8 cellular contexts compared by ENCODE assay signal in genomic region chr3:50612234-50612972, GRCh38. TPM values are rescaled to one million over a fixed set of nuclear protein-coding genes. Genes with fewer than 3 reads are reported as not detected.
DNase-seq lines count a peak whose midpoint lies in the region; ATAC-seq, FAIRE-seq and TF ChIP-seq lines count a peak whose summit lies in the region.

No MANE protein-coding gene starts in this region.

- H3K36me3 Mint-ChIP-seq in MCF 10A (ENCODE audit: insufficient read depth, unreplicated experiment) = peaks cover 5% of the 10 kb centered on the region

- DNase-seq in GM12865 (ENCODE audit: low read depth) (no peak), MCF 10A (ENCODE audit: unreplicated experiment) (no peak), dermis blood vessel endothelial cell (no peak), NK-92 (lab: John Stamatoyannopoulos, UW; ENCODE audit: unreplicated experiment) (no peak), urothelium cell line (ENCODE audit: low spot score) (no peak)

- H3K9me3 ChIP-seq in HUES6 (ENCODE audit: control insufficient read depth, insufficient read depth, low read depth, low read length) (no peaks in the 10 kb centered on the region), muscle layer of colon (ENCODE audit: low read length) (no peaks in the 10 kb centered on the region)

- H3K27me3 Mint-ChIP-seq in MCF 10A (ENCODE audit: insufficient read depth, unreplicated experiment) = no peaks in the 10 kb centered on the region

- POLR2A ChIA-PET in MCF 10A (lab: Yijun Ruan, JAX) = interaction anchor here (0.6 to 5.3 kb wide), 9 partner anchors 11 to 777 kb away, joined by 3 to 48 read pairs (median 4); partner anchors contain the start of genes C3orf18, HEMK1 and MANF

- H3K9me3 Mint-ChIP-seq in MCF 10A (ENCODE audit: unreplicated experiment) = no peaks in the 10 kb centered on the region

- ATAC-seq in HG03139 (IDR thresholded peaks at IDR 0.05; ENCODE audit: unreplicated experiment) = no peak

- H3K4me1 Mint-ChIP-seq in MCF 10A (ENCODE audit: insufficient read depth, unreplicated experiment) = peaks cover 40% of the 10 kb centered on the region

- intact Hi-C loops in MCF 10A (cut with micrococcal nuclease) = loop anchor here (5.0 to 10.0 kb wide), 2 partner anchors 265 to 1062 kb away; partner anchors contain the start of genes TEX264 and ZMYND10

- CTCF ChIA-PET in MCF 10A (lab: Yijun Ruan, JAX) = interaction anchor here (0.5 to 13.5 kb wide), 13 partner anchors 9 to 843 kb away, joined by 3 to 397 read pairs (median 11); partner anchors contain the start of genes C3orf18 and HEMK1

- H3K4me1 ChIP-seq in HUES6 (ENCODE audit: control insufficient read depth, insufficient read depth, low read length) (peaks cover 16% of the 10 kb centered on the region), muscle layer of colon (ENCODE audit: insufficient read depth, low read length) (peaks cover 46% of the 10 kb centered on the region)

- BruUV-seq in MCF 10A (replicated peaks; lab: Mats Ljungman, UMichigan) = no TSS peak

- H3K4me3 Mint-ChIP-seq in MCF 10A (ENCODE audit: unreplicated experiment) = peak overlapping the region; percentile 93

- TF ChIP-seq CTCF in GM12865 (IDR thresholded peaks at IDR 0.05; ENCODE audit: insufficient read depth, low read depth, low read length, missing control alignments) (no peak), MCF 10A (IDR thresholded peaks at IDR 0.05; ENCODE audit: unreplicated experiment) (no peak)

- H3K27ac ChIP-seq in HUES6 (ENCODE audit: low read depth, low read length) = no peak overlapping the region
- peak overlapping the region; percentile 73 for H3K27ac ChIP-seq in muscle layer of colon (ENCODE audit: low read depth, low read length)

- H3K36me3 ChIP-seq in HUES6 (ENCODE audit: control insufficient read depth, insufficient read depth, low read length) (no peaks in the 10 kb centered on the region), muscle layer of colon (ENCODE audit: insufficient read depth, low read length) (peaks cover 2% of the 10 kb centered on the region)

- H3K9ac ChIP-seq in HUES6 (ENCODE audit: low read length) (peak overlapping the region; percentile 49), muscle layer of colon (ENCODE audit: low read length) (peak overlapping the region; percentile 6)

- no peak for FAIRE-seq in urothelium cell line (lab: Jason Lieb, UNC)

- H3K27me3 ChIP-seq in HUES6 (ENCODE audit: control insufficient read depth, insufficient read depth, low read length) = peaks cover 37% of the 10 kb centered on the region
- H3K27me3 ChIP-seq in muscle layer of colon (ENCODE audit: control insufficient read depth in 1 of 2, insufficient read depth in 2 of 2, low read length in 2 of 2) = no peaks in the 10 kb centered on the region

- H3K4me3 ChIP-seq in GM12865 (ENCODE audit: low read depth, low read length) (peak overlapping the region; percentile 64), HUES6 (ENCODE audit: low read depth, low read length) (peak overlapping the region; percentile 73), muscle layer of colon (ENCODE audit: low read depth in 1 of 2, low read length in 2 of 2) (peak overlapping the region; percentile 14 to 77)

- H3K27ac Mint-ChIP-seq in MCF 10A (ENCODE audit: low read depth, unreplicated experiment) = no peak overlapping the region

RNA-seq across cellular contexts. Expression of gene CISH, which starts 0.8 kb away (rescaled TPM):
- total RNA-seq in MCF 10A (2022) (0.26 and 0.59 TPM in 2 replicates), dermis blood vessel endothelial cell (0.37 and 0.51 TPM in 2 replicates)

RNA-seq across cellular contexts. Expression of gene MAPKAPK3, which starts 4.5 kb away (rescaled TPM):
- total RNA-seq in MCF 10A (2022) (53.9 and 54.4 TPM in 2 replicates), dermis blood vessel endothelial cell (9.2 and 11.9 TPM in 2 replicates)

RNA-seq across cellular contexts. Expression of gene HEMK1, which starts 43.1 kb away (rescaled TPM):
- total RNA-seq in MCF 10A (2022) (19.9 and 23.8 TPM in 2 replicates), dermis blood vessel endothelial cell (8.1 and 13.3 TPM in 2 replicates)

RNA-seq across cellular contexts. Expression of gene C3orf18, which starts 44.9 kb away (rescaled TPM):
- total RNA-seq in MCF 10A (2022) (1.3 and 1.9 TPM in 2 replicates), dermis blood vessel endothelial cell (2.7 and 3.6 TPM in 2 replicates)
